In genomic region chr10:17649052-17649451, GRCh38 we compare ENCODE assay signal across 14 cellular contexts. TPM values are rescaled to one million over a fixed set of nuclear protein-coding genes. Genes with fewer than 3 reads are reported as not detected.
A peak's percentile ranks its signal among the peaks of the same experiment; 100 is the strongest.
DNase-seq lines count a peak whose midpoint lies in the region; ATAC-seq and TF ChIP-seq lines count a peak whose summit lies in the region.
"Had no signal": no experiment of that assay in that cellular context is flagged by ENCODE, and none has a peak within 500 bp of the region (broad histone marks: within the 10 kb centered on the region; RNA-seq: fewer than 3 reads in every experiment).

No MANE protein-coding gene starts in this region.

- DNase-seq in activated T-cell treated with anti-CD3 and anti-CD28 coated beads, Interleukin-2, amount 50 U/mL, for 24 hours: no peak
- DNase-seq in activated T-cell treated with anti-CD3 and anti-CD28 coated beads, Interleukin-2, amount 50 U/mL, for 1 hour: no peak
- DNase-seq in T-helper 17 cell (no peak), smooth muscle cell (lab: John Stamatoyannopoulos, UW; ENCODE audit: unreplicated experiment) (no peak), DMS79 (lab: John Stamatoyannopoulos, UW) (no peak), esophagus muscularis mucosa (ENCODE audit: extremely low spot score) (no peak), erythroblast (lab: John Stamatoyannopoulos, UW) (no peak)
- DNase-seq in effector memory CD4-positive, alpha-beta T cell: no peak
- DNase-seq: adrenal gland, hippocampal formation, NCI-H2081, NCI-H524, SJCRH30, uterus had no signal

- no peaks in the 10 kb centered on the region for H3K27me3 Mint-ChIP-seq in activated T-cell treated with anti-CD3 and anti-CD28 coated beads, Interleukin-2, amount 50 U/mL, for 24 hours
- no peaks in the 10 kb centered on the region for H3K27me3 Mint-ChIP-seq in T-helper 17 cell

- peaks cover 88% of the 10 kb centered on the region for H3K79me2 ChIP-seq in smooth muscle cell (ENCODE audit: low read depth)

- H3K36me3 ChIP-seq in effector memory CD4-positive, alpha-beta T cell (ENCODE audit: control insufficient read depth, insufficient read depth, low read length): no peaks in the 10 kb centered on the region
- H3K36me3 ChIP-seq in smooth muscle cell (ENCODE audit: low read depth): peaks cover 3% of the 10 kb centered on the region
- H3K36me3 ChIP-seq in esophagus muscularis mucosa: no peaks in the 10 kb centered on the region
- H3K36me3 ChIP-seq: adrenal gland, uterus had no signal

- TF ChIP-seq CTCF in smooth muscle cell (IDR thresholded peaks at IDR 0.05; ENCODE audit: borderline replicate concordance, insufficient read depth, poor library complexity, severe bottlenecking): no peak
- no peak for TF ChIP-seq CTCF in esophagus muscularis mucosa (IDR thresholded peaks at IDR 0.05)

- ATAC-seq in T-helper 17 cell: no peak

- H3K9ac ChIP-seq in smooth muscle cell (ENCODE audit: low read depth): no peak overlapping the region

- H3K4me3 ChIP-seq in effector memory CD4-positive, alpha-beta T cell (ENCODE audit: insufficient read depth, low read depth, low read length, poor library complexity, severe bottlenecking): peak overlapping the region; percentile 1
- H3K4me3 ChIP-seq in smooth muscle cell (no peak overlapping the region), esophagus muscularis mucosa (no peak overlapping the region)
- H3K4me3 ChIP-seq: adrenal gland, SJCRH30, uterus had no signal

- H3K27ac Mint-ChIP-seq in activated T-cell treated with anti-CD3 and anti-CD28 coated beads, Interleukin-2, amount 50 U/mL, for 24 hours: peak overlapping the region; percentile 91
- H3K27ac Mint-ChIP-seq in T-helper 17 cell: peak overlapping the region; percentile 90

- no peaks in the 10 kb centered on the region for H3K27me3 ChIP-seq in effector memory CD4-positive, alpha-beta T cell (replicated peaks; ENCODE audit: control insufficient read depth, insufficient read depth, low read length, poor library complexity, severe bottlenecking)
- H3K27me3 ChIP-seq in smooth muscle cell (ENCODE audit: low read depth) (no peaks in the 10 kb centered on the region), esophagus muscularis mucosa (no peaks in the 10 kb centered on the region)
- H3K27me3 ChIP-seq: adrenal gland, SJCRH30, uterus had no signal

- TF ChIP-seq EP300 in esophagus muscularis mucosa (IDR thresholded peaks at IDR 0.05): no peak

- H3K36me3 Mint-ChIP-seq in activated T-cell treated with anti-CD3 and anti-CD28 coated beads, Interleukin-2, amount 50 U/mL, for 24 hours (ENCODE audit: low read depth): peaks cover 79% of the 10 kb centered on the region
- H3K36me3 Mint-ChIP-seq in T-helper 17 cell (ENCODE audit: low read depth): peaks cover 2% of the 10 kb centered on the region

- TF ChIP-seq POLR2A in esophagus muscularis mucosa (IDR thresholded peaks at IDR 0.05; ENCODE audit: low read depth) (no peak), erythroblast (IDR thresholded peaks at IDR 0.05; ENCODE audit: low read length) (no peak)

- no peak overlapping the region for H3K4me2 ChIP-seq in smooth muscle cell

- peaks cover 18% of the 10 kb centered on the region for H3K4me1 ChIP-seq in effector memory CD4-positive, alpha-beta T cell (ENCODE audit: control insufficient read depth, insufficient read depth, low read length, poor library complexity, severe bottlenecking)
- H3K4me1 ChIP-seq in smooth muscle cell (ENCODE audit: low read depth) (peaks cover 20% of the 10 kb centered on the region), esophagus muscularis mucosa (peaks cover 42 to 76% (median 72%) of the 10 kb centered on the region in 4 donors)

- peaks cover 49% of the 10 kb centered on the region for H4K20me1 ChIP-seq in smooth muscle cell (ENCODE audit: low read depth)

- 86% methylated on average over 4 of the region's 4 CpGs for WGBS in smooth muscle cell (ENCODE audit: low lambda C conversion rate)
- 89% methylated on average over 4 of the region's 4 CpGs for WGBS in esophagus muscularis mucosa

- H3K27ac ChIP-seq in effector memory CD4-positive, alpha-beta T cell (ENCODE audit: insufficient read depth, low read length, poor library complexity, severe bottlenecking): peak overlapping the region; percentile 58
- peak overlapping the region; percentile 88 for H3K27ac ChIP-seq in smooth muscle cell (ENCODE audit: low read depth)
- no peak overlapping the region for H3K27ac ChIP-seq in esophagus muscularis mucosa (replicated peaks in 1 of 4)
- H3K27ac ChIP-seq: adrenal gland, SJCRH30, uterus had no signal

- peak overlapping the region; percentile 60 for H3K4me3 Mint-ChIP-seq in activated T-cell treated with anti-CD3 and anti-CD28 coated beads, Interleukin-2, amount 50 U/mL, for 24 hours
- H3K4me3 Mint-ChIP-seq in T-helper 17 cell: peak overlapping the region; percentile 71

- peaks cover 84% of the 10 kb centered on the region for H3K4me1 Mint-ChIP-seq in activated T-cell treated with anti-CD3 and anti-CD28 coated beads, Interleukin-2, amount 50 U/mL, for 24 hours (ENCODE audit: low read depth)
- peaks cover 50% of the 10 kb centered on the region for H3K4me1 Mint-ChIP-seq in T-helper 17 cell

- no peak overlapping the region for H2AFZ ChIP-seq in smooth muscle cell (ENCODE audit: low read depth)

- peaks cover 14% of the 10 kb centered on the region for H3K9me3 Mint-ChIP-seq in activated T-cell treated with anti-CD3 and anti-CD28 coated beads, Interleukin-2, amount 50 U/mL, for 24 hours

- intact Hi-C loops in esophagus muscularis mucosa (cut with DNase I): no loop called here

- peaks cover 13% of the 10 kb centered on the region for H3F3A ChIP-seq in smooth muscle cell (ENCODE audit: low read depth)

- H3K9me3 ChIP-seq in T-helper 17 cell (ENCODE audit: control insufficient read depth, low read length, poor library complexity, severe bottlenecking): peaks cover 9% of the 10 kb centered on the region
- peaks cover 6% of the 10 kb centered on the region for H3K9me3 ChIP-seq in effector memory CD4-positive, alpha-beta T cell (ENCODE audit: control insufficient read depth, low read length)
- no peaks in the 10 kb centered on the region for H3K9me3 ChIP-seq in smooth muscle cell (replicated peaks; ENCODE audit: low read depth)
- H3K9me3 ChIP-seq in esophagus muscularis mucosa: no peaks in the 10 kb centered on the region
- H3K9me3 ChIP-seq: adrenal gland, SJCRH30, uterus had no signal

RNA-seq across cellular contexts. Expression of gene STAM, which starts 5.1 kb away (rescaled TPM):
- 10 to 100 TPM; 55.9 to 65.8 TPM for total RNA-seq in T-helper 17 cell
- 30.2 and 49.8 TPM in 2 replicates for total RNA-seq in smooth muscle cell
- 16.0 and 22.7 TPM in 2 replicates for polyA plus RNA-seq in smooth muscle cell
- 10 to 100 TPM; 15.6 to 18.8 (median 17.4) TPM for total RNA-seq in esophagus muscularis mucosa

RNA-seq across cellular contexts. Expression of gene HACD1, which starts 31.9 kb away (rescaled TPM):
- 1 to 10 TPM in 1 of 2 donors, under 1 TPM in 1; 0.44 to 3.7 TPM for total RNA-seq in T-helper 17 cell
- 26.4 and 33.8 TPM in 2 replicates for total RNA-seq in smooth muscle cell
- 47.6 and 54.5 TPM in 2 replicates for polyA plus RNA-seq in smooth muscle cell
- 10 to 100 TPM; 51.9 to 79.9 (median 71.2) TPM for total RNA-seq in esophagus muscularis mucosa

Comparison
In these comparisons a context has a peak if more than half of its experiments do, and no peak if none do; other contexts are left out.
1. H3K27ac ChIP-seq: peak in effector memory CD4-positive, alpha-beta T cell (single experiment) and smooth muscle cell (single experiment); none in esophagus muscularis mucosa (0 of 4).